Comparison of ENCODE assay signal across 19 cellular contexts in genomic region chr15:98751767-98752166, GRCh38.
"Had no signal": no experiment of that assay in that cellular context is flagged by ENCODE, and none has a peak within 500 bp of the region (broad histone marks: within the 10 kb centered on the region; RNA-seq: fewer than 3 reads in every experiment).

No MANE protein-coding gene starts in this region.

- FAIRE-seq: small intestine, TTC549 had no signal

- ATAC-seq: left ventricle myocardium superior; natural killer cell treated with Interleukin-12 subunit alpha and Interleukin-12 subunit beta and Interleukin-15 and Interleukin-18, amount 100 ng/mL, for 72 hours; right cardiac atrium had no signal

- H3K27me3 ChIP-seq: ascending aorta, breast epithelium, transverse colon had no signal

- H3K36me3 ChIP-seq: ascending aorta, breast epithelium, prostate gland, transverse colon had no signal

- DNase-seq: activated CD4-positive, alpha-beta T cell treated with anti-CD3 and anti-CD28 coated beads, Interleukin-2, amount 10 ng/mL, durations not matched to agents 7 days and 5 days; activated CD4-positive, CD25-positive, alpha-beta regulatory T cell; dermis blood vessel endothelial cell; erythroblast; left ventricle myocardium superior; mesendoderm; occipital lobe; right cardiac atrium; small intestine; stimulated activated CD4-positive, alpha-beta T cell treated with anti-CD3 and anti-CD28 coated beads, Interleukin-4, amount 100 ng/mL, for 4 hours; stimulated activated CD8-positive, alpha-beta memory T cell treated with anti-CD3 and anti-CD28 coated beads, Interleukin-4, amount 100 ng/mL, for 48 hours; stimulated activated naive CD4-positive, alpha-beta T cell treated with Interleukin-2 at 50 U/mL for 16 hours; SW 1271; transverse colon had no signal

- H3K4me3 ChIP-seq: ascending aorta, breast epithelium, prostate gland, transverse colon had no signal

- H3K4me1 ChIP-seq: breast epithelium, prostate gland had no signal

- H3K9me3 ChIP-seq: ascending aorta, breast epithelium, prostate gland, transverse colon had no signal

- H3K27ac ChIP-seq: ascending aorta, transverse colon had no signal
